14 cellular contexts compared by ENCODE assay signal in the genomic region with DNA sequence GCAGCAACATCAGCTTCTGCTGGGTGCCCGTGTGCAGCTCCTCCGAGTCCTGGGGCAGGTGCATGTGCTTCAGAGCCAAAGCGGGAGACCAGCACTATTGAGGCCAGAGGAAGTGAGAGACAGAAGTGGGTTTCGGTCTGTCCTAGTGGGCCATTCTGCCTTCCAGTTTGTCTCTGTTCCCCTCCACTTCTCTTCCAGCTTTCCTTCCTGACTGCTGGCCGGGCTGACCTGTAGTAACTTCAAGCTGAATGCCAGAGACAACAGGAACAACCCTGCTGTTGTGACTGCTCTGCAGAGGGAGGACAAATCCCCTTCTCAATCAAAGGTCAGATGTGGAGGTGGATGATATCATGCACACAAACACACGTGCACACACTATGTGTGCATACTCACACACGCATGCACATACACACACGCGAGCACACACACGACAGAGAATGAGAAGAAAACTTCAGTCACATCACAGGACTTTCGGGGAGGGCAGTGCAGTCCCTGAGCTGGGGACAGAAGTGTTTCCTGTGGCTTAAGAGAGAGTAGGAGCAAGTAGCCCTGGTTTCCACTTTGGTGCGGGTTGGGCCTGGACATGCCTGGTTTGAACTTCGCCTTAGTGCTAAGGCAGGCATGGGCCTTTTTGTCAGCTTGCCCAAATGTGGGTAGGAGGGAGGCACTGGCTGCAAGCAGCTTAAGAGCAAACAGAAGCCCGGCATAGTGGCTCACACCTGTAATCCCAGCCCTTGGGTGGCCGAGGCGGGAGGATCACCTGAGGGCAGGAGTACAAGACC. TPM values are rescaled to one million over a fixed set of nuclear protein-coding genes. Genes with fewer than 3 reads are reported as not detected.
DNase-seq lines count a peak whose midpoint lies in the region; ATAC-seq, FAIRE-seq and TF ChIP-seq lines count a peak whose summit lies in the region.
"Not testable (repeated sequence)": the region's sequence is repeated elsewhere in the genome, so short reads cannot be mapped to it uniquely, and the experiment has no call there.
"Had no signal": no experiment of that assay in that cellular context is flagged by ENCODE, and none has a peak within 500 bp of the region (broad histone marks: within the 10 kb centered on the region; RNA-seq: fewer than 3 reads in every experiment).

No MANE protein-coding gene starts in this region.

- intact Hi-C loops in sciatic nerve (cut with DNase I) = not testable (repeated sequence)

- H3K9me3 Mint-ChIP-seq in activated naive CD4-positive, alpha-beta T cell treated with anti-CD3 and anti-CD28 coated beads, Interleukin-2, amount 50 U/mL, for 72 hours = not testable (repeated sequence)

- TF ChIP-seq CTCF in GM12865 (IDR thresholded peaks at IDR 0.05; ENCODE audit: insufficient read depth, low read depth, low read length, missing control alignments); OCI-LY1 (IDR thresholded peaks at IDR 0.05; ENCODE audit: low read length): not testable (repeated sequence)

- H3K4me3 ChIP-seq in GM12865 (ENCODE audit: low read depth, low read length); OCI-LY1 (ENCODE audit: low read depth, low read length, poor library complexity, severe bottlenecking): not testable (repeated sequence)

- H3K4me2 ChIP-seq in OCI-LY1 (ENCODE audit: low read length) = not testable (repeated sequence)

- H3K27me3 ChIP-seq in OCI-LY1 (ENCODE audit: insufficient read depth, low read length) = not testable (repeated sequence)

- H4K20me1 ChIP-seq in OCI-LY1 (ENCODE audit: insufficient read depth, low read length) = not testable (repeated sequence)

- peaks cover 6 to 13% of the 10 kb centered on the region in 2 donors for H3K36me3 Mint-ChIP-seq in activated naive CD4-positive, alpha-beta T cell treated with anti-CD3 and anti-CD28 coated beads, Interleukin-2, amount 50 U/mL, for 72 hours

- not testable (repeated sequence) for H3K9me2 ChIP-seq in OCI-LY1 (ENCODE audit: low read depth, low read length)

- H2AFZ ChIP-seq in OCI-LY1 (ENCODE audit: low read length) = not testable (repeated sequence)

- DNase-seq in GM12865 (ENCODE audit: low read depth) = peak; percentile 73
- DNase-seq in GM19239 (ENCODE audit: insufficient read length, low spot score); activated naive CD4-positive, alpha-beta T cell treated with anti-CD3 and anti-CD28 coated beads, Interleukin-2, amount 50 U/mL, for 72 hours (ENCODE audit: low spot score in 2 of 2); sciatic nerve (ENCODE audit: low spot score): not testable (repeated sequence)

- H3K9ac ChIP-seq in OCI-LY1 (ENCODE audit: low read length) = not testable (repeated sequence)

- H3K9me3 ChIP-seq in OCI-LY1 (ENCODE audit: low read length) = not testable (repeated sequence)

- H3K79me2 ChIP-seq in OCI-LY1 (ENCODE audit: insufficient read depth, low read length) = not testable (repeated sequence)

- not testable (repeated sequence) for H3K4me1 ChIP-seq in OCI-LY1 (ENCODE audit: insufficient read depth, low read length, severe bottlenecking)

- not testable (repeated sequence) for H3F3A ChIP-seq in OCI-LY1 (ENCODE audit: insufficient read depth, low read length)

- peaks cover 76% of the 10 kb centered on the region for H3K36me3 ChIP-seq in OCI-LY1 (ENCODE audit: insufficient read depth, low read length)

- H3K27ac Mint-ChIP-seq in activated naive CD4-positive, alpha-beta T cell treated with anti-CD3 and anti-CD28 coated beads, Interleukin-2, amount 50 U/mL, for 72 hours = peak overlapping the region; percentile 35 to 39

- FAIRE-seq in GM19239 (lab: Jason Lieb, UNC) = peak; percentile 94

- peak; percentile 90 for ATAC-seq in GM21528 (IDR thresholded peaks at IDR 0.05; ENCODE audit: low FRiP score, unreplicated experiment)
- ATAC-seq in HG02870 (IDR thresholded peaks at IDR 0.05; ENCODE audit: unreplicated experiment) = peak; percentile 93
- peak; percentile 77 for ATAC-seq in HG03196 (IDR thresholded peaks at IDR 0.05; ENCODE audit: unreplicated experiment)
- ATAC-seq in activated naive CD4-positive, alpha-beta T cell treated with anti-CD3 and anti-CD28 coated beads, Interleukin-2, amount 50 U/mL, for 72 hours = not testable (repeated sequence)
- peak; percentile 90 for ATAC-seq in sciatic nerve

- peak overlapping the region; percentile 49 for H3K27ac ChIP-seq in OCI-LY1 (ENCODE audit: low read depth, low read length, poor library complexity, severe bottlenecking)

RNA-seq across cellular contexts. Expression of gene DCLRE1C, which starts 11.6 kb away (rescaled TPM):
- 10 to 100 TPM; 20.8 to 20.9 TPM for total RNA-seq in activated naive CD4-positive, alpha-beta T cell treated with anti-CD3 and anti-CD28 coated beads, Interleukin-2, amount 50 U/mL, for 72 hours
- total RNA-seq in sciatic nerve = 16.6 TPM

RNA-seq across cellular contexts. Expression of gene MEIG1, which starts 16.9 kb away (rescaled TPM):
- total RNA-seq in activated naive CD4-positive, alpha-beta T cell treated with anti-CD3 and anti-CD28 coated beads, Interleukin-2, amount 50 U/mL, for 72 hours = under 1 TPM; 0.56 to 0.59 TPM
- not detected for total RNA-seq in sciatic nerve
- total RNA-seq: Caco-2, fibroblast of villous mesenchyme, left cardiac atrium, mucosa of gallbladder, omental fat pad, thoracic aorta had no signal
